ENCODE assay signal across 19 cellular contexts in the genomic region with DNA sequence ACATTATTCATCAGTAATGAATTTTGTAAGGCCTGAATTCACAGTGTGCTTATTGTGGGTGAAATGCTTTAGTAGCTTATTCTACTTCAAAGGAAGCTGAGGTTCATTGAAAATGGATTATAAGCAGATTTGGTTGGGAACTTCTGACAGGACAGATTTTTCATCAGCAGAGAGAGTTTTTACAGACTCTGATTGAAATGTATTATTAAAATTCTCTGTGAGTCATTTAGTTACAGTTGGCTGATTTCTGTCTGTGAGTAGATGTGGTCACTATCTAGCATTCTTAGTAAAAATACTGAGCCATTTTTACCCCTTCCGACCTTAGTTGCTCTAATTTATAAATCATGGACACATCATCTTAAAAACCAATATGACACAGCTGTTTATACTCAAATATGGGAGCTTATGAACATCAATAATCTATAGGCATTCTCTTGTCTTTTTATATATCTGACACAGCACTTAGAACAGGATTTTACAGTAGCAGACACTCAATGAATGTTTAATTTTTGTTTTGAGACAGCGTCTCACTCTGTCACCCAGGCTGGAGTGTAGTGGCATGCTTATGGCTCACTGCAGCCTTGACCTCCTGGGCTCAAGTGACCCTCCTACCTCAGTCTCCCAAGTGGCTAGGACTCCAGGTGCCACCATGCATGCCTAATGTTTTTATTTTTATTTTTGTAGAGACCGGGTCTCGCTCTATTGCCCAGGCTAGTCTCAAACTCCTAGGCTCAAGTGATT.
DNase-seq lines count a peak whose midpoint lies in the region; ATAC-seq, FAIRE-seq and TF ChIP-seq lines count a peak whose summit lies in the region.
"Had no signal": no experiment of that assay in that cellular context is flagged by ENCODE, and none has a peak within 500 bp of the region (broad histone marks: within the 10 kb centered on the region; RNA-seq: fewer than 3 reads in every experiment).

No MANE protein-coding gene starts in this region.

- H3K27ac ChIP-seq in colonic mucosa, result no peak overlapping the region
- H3K27ac ChIP-seq: tibial nerve had no signal

- no peaks in the 10 kb centered on the region for H3K4me1 ChIP-seq in colonic mucosa

- intact Hi-C loops in colonic mucosa (cut with DNase I), result no loop called here
- intact Hi-C loops in Right ventricle myocardium superior (cut with DNase I), result no loop called here

- FAIRE-seq in GM12891 (lab: Jason Lieb, UNC), result peak; percentile 9
- FAIRE-seq: A549 had no signal

- H3K36me3 ChIP-seq in colonic mucosa, result no peaks in the 10 kb centered on the region
- H3K36me3 ChIP-seq: tibial nerve had no signal

- TF ChIP-seq POLR2A in GM12891 (IDR thresholded peaks at IDR 0.05; ENCODE audit: low read depth, low read length), result no peak

- H3K9me3 ChIP-seq in colonic mucosa, result no peaks in the 10 kb centered on the region
- H3K9me3 ChIP-seq: A549, tibial nerve had no signal

- ATAC-seq in Right ventricle myocardium superior (ENCODE audit: poor library complexity), result no peak
- ATAC-seq: A549 had no signal

- no peaks in the 10 kb centered on the region for H3K27me3 ChIP-seq in colonic mucosa
- H3K27me3 ChIP-seq: tibial nerve had no signal

- TF ChIP-seq CTCF in astrocyte of the cerebellum (IDR thresholded peaks at IDR 0.05; ENCODE audit: low read depth, low read length, missing control alignments), result no peak
- no peak for TF ChIP-seq CTCF in colonic mucosa (IDR thresholded peaks at IDR 0.05)

- in situ Hi-C loops in astrocyte of the cerebellum (cut with HindIII; ENCODE audit: low sequenced_read_pairs), result no loop called here

- no peak overlapping the region for H3K4me3 ChIP-seq in astrocyte of the cerebellum (ENCODE audit: low read depth, low read length)
- no peak overlapping the region for H3K4me3 ChIP-seq in colonic mucosa
- H3K4me3 ChIP-seq: A549, tibial nerve had no signal

- H3K9ac ChIP-seq in colonic mucosa (ENCODE audit: low read depth in 2 of 2, low read length in 2 of 2), result no peak overlapping the region

- DNase-seq in A172 (ENCODE audit: low spot score) (peak; percentile 14), GM12891 (ENCODE audit: insufficient read length, low spot score) (no peak), astrocyte of the cerebellum (ENCODE audit: low read depth) (peak; percentile 20), kidney glomerular epithelial cell (lab: John Stamatoyannopoulos, UW) (peak; percentile 86), colonic mucosa (no peak), Right ventricle myocardium superior (no peak), retina (no peak), NCI-H1092 (lab: John Stamatoyannopoulos, UW) (no peak)
- DNase-seq: activated CD4-positive, alpha-beta T cell treated with anti-CD3 and anti-CD28 coated beads, Interleukin-2, amount 10 ng/mL, durations not matched to agents 7 days and 5 days; activated naive CD8-positive, alpha-beta T cell treated with anti-CD3 and anti-CD28 coated beads, Interleukin-2, amount 10 ng/mL, durations not matched to agents 7 days and 5 days; activated T-cell treated with anti-CD3 and anti-CD28 coated beads for 4 hours; COR-L47; Kasumi-1; NCI-H2029; NCI-H524; occipital lobe; stimulated activated CD4-positive, alpha-beta T cell treated with anti-CD3 and anti-CD28 coated beads, Interleukin-4, amount 100 ng/mL, for 4 hours had no signal

TF ChIP-seq in GM12891, 5 proteins besides CTCF, POLR2A, EP300 and RAD21:
- TF ChIP-seq SPI1 (IDR thresholded peaks at IDR 0.05; ENCODE audit: low read depth, low read length) (no peak), TAF1 (IDR thresholded peaks at IDR 0.05; ENCODE audit: low read depth, low read length) (no peak), PAX5 (IDR thresholded peaks at IDR 0.05; ENCODE audit: insufficient read depth, low read length, severe bottlenecking) (peak; percentile 57)
TF ChIP-seq in GM12891: peak in this region for 1.

Comparison
In these comparisons a context has a peak if more than half of its experiments do, and no peak if none do; other contexts are left out.
1. DNase-seq: peak in A172 (single experiment), astrocyte of the cerebellum (single experiment) and kidney glomerular epithelial cell (single experiment); none in GM12891 (single experiment), colonic mucosa (single experiment), Right ventricle myocardium superior (single experiment), retina (single experiment) and NCI-H1092 (single experiment).